Comparison of ENCODE assay signal across 1 cellular context in the genomic region with DNA sequence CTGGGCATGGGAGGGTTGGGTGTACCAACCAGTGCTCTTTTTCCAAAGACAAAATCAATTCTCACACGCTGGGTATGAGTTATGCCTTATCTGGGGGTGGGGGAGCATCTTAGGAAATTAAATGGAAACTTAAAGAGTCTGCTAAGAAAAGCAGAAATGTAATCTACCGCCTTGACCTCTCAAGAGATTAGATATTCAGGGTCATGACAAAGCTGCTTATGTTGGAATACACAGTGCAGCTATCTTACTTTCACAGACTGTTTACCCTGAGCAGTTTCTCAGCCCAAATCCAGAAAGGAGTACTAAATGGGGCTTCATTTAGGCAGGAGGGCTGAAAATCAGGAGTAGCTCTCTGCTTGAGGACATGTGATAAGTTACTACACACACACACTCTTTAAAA.
TF ChIP-seq lines count a peak whose summit lies in the region.

No MANE protein-coding gene starts in this region.

TF ChIP-seq in IMR-90, 13 proteins besides CTCF, POLR2A, EP300 and RAD21:
- TF ChIP-seq ELK1 (IDR thresholded peaks at IDR 0.05; ENCODE audit: borderline replicate concordance, low read depth, low read length) (no peak), RFX5 (IDR thresholded peaks at IDR 0.05; ENCODE audit: low read depth, low read length) (no peak), CHD1 (IDR thresholded peaks at IDR 0.05; ENCODE audit: low read depth, low read length) (no peak), FOS (IDR thresholded peaks at IDR 0.05; ENCODE audit: low read depth, low read length) (no peak), SMC3 (IDR thresholded peaks at IDR 0.05; ENCODE audit: low read depth, low read length) (no peak), USF2 (IDR thresholded peaks at IDR 0.05; ENCODE audit: low read depth, low read length) (no peak)
